15 cellular contexts compared by ENCODE assay signal in genomic region chr5:19927919-19928318, GRCh38.
DNase-seq lines count a peak whose midpoint lies in the region; ATAC-seq, FAIRE-seq and TF ChIP-seq lines count a peak whose summit lies in the region.
"Had no signal": no experiment of that assay in that cellular context is flagged by ENCODE, and none has a peak within 500 bp of the region (broad histone marks: within the 10 kb centered on the region; RNA-seq: fewer than 3 reads in every experiment).

No MANE protein-coding gene starts in this region.

- H3K4me1 ChIP-seq in astrocyte (ENCODE audit: insufficient read depth, low read length) (peaks cover 14% of the 10 kb centered on the region), tibial nerve (no peaks in the 10 kb centered on the region), suprapubic skin (no peaks in the 10 kb centered on the region)
- H3K4me1 ChIP-seq: SJSA1 had no signal

- TF ChIP-seq EP300 in tibial nerve (IDR thresholded peaks at IDR 0.05) (no peak), suprapubic skin (IDR thresholded peaks at IDR 0.05) (no peak)

- TF ChIP-seq POLR2A in tibial nerve (IDR thresholded peaks at IDR 0.05) (no peak), suprapubic skin (IDR thresholded peaks at IDR 0.05) (no peak)

- H3K27ac ChIP-seq in astrocyte (ENCODE audit: low read depth, low read length): no peak overlapping the region
- no peak overlapping the region for H3K27ac ChIP-seq in tibial nerve
- H3K27ac ChIP-seq in suprapubic skin: no peak overlapping the region
- H3K27ac ChIP-seq: HL-60, SJSA1 had no signal

- FAIRE-seq in astrocyte (lab: Jason Lieb, UNC) (no peak), islet of Langerhans (lab: Jason Lieb, UNC) (peak; percentile 61)

- no peak overlapping the region for H3K9ac ChIP-seq in astrocyte (ENCODE audit: low read length)

- H3K9me3 Mint-ChIP-seq in astrocyte (ENCODE audit: unreplicated experiment): no peaks in the 10 kb centered on the region

- H4K20me1 ChIP-seq in astrocyte (ENCODE audit: insufficient read depth, low read length): no peaks in the 10 kb centered on the region

- no peaks in the 10 kb centered on the region for H3K27me3 ChIP-seq in astrocyte (ENCODE audit: insufficient read depth, low read length)
- no peaks in the 10 kb centered on the region for H3K27me3 ChIP-seq in tibial nerve
- H3K27me3 ChIP-seq in suprapubic skin: no peaks in the 10 kb centered on the region
- H3K27me3 ChIP-seq: SJSA1 had no signal

- WGBS in tibial nerve, 2 donors: 37 to 56% methylated on average over 3 of the region's 3 CpGs
- WGBS in suprapubic skin: 63% methylated on average over 3 of the region's 3 CpGs

- H2AFZ ChIP-seq in astrocyte (ENCODE audit: low read depth, low read length): no peak overlapping the region

- H3K4me3 Mint-ChIP-seq in astrocyte (ENCODE audit: unreplicated experiment): no peak overlapping the region
- H3K4me3 Mint-ChIP-seq: activated naive CD8-positive, alpha-beta T cell treated with anti-CD3 and anti-CD28 coated beads, Interleukin-2, amount 50 U/mL, for 24 hours had no signal

- no peaks in the 10 kb centered on the region for H3K79me2 ChIP-seq in astrocyte (ENCODE audit: insufficient read depth, low read length)

- TF ChIP-seq CTCF in astrocyte (IDR thresholded peaks at IDR 0.05; ENCODE audit: insufficient read depth, low read depth, low read length): no peak
- TF ChIP-seq CTCF in tibial nerve (IDR thresholded peaks at IDR 0.05): no peak
- TF ChIP-seq CTCF in suprapubic skin (IDR thresholded peaks at IDR 0.05): no peak

- H3K9me3 ChIP-seq in astrocyte (ENCODE audit: insufficient read depth, low read depth, low read length): no peaks in the 10 kb centered on the region
- H3K9me3 ChIP-seq in tibial nerve: no peaks in the 10 kb centered on the region
- H3K9me3 ChIP-seq in suprapubic skin: no peaks in the 10 kb centered on the region

- H3K36me3 Mint-ChIP-seq in astrocyte (ENCODE audit: low read depth, unreplicated experiment): no peaks in the 10 kb centered on the region

- in situ Hi-C loops in G401 (cut with HindIII; ENCODE audit: low sequenced_read_pairs): no loop called here

- no peak overlapping the region for H3K4me2 ChIP-seq in astrocyte (ENCODE audit: low read length)

- H3K4me3 ChIP-seq in astrocyte (ENCODE audit: insufficient read depth, low read depth, low read length) (no peak overlapping the region), tibial nerve (no peak overlapping the region), suprapubic skin (no peak overlapping the region)
- H3K4me3 ChIP-seq: SJSA1 had no signal

- H3K4me1 Mint-ChIP-seq in astrocyte (ENCODE audit: low read depth, unreplicated experiment): peaks cover 24% of the 10 kb centered on the region
- H3K4me1 Mint-ChIP-seq: activated naive CD8-positive, alpha-beta T cell treated with anti-CD3 and anti-CD28 coated beads, Interleukin-2, amount 50 U/mL, for 24 hours had no signal

- peak overlapping the region; percentile 55 for H3K27ac Mint-ChIP-seq in astrocyte (ENCODE audit: unreplicated experiment)
- H3K27ac Mint-ChIP-seq: activated naive CD8-positive, alpha-beta T cell treated with anti-CD3 and anti-CD28 coated beads, Interleukin-2, amount 50 U/mL, for 24 hours had no signal

- H3K27me3 Mint-ChIP-seq in astrocyte (ENCODE audit: low read depth, unreplicated experiment): no peaks in the 10 kb centered on the region
- H3K27me3 Mint-ChIP-seq: activated naive CD8-positive, alpha-beta T cell treated with anti-CD3 and anti-CD28 coated beads, Interleukin-2, amount 50 U/mL, for 24 hours had no signal

- ATAC-seq in GM18511 (IDR thresholded peaks at IDR 0.05; ENCODE audit: unreplicated experiment) (no peak), HG03520 (IDR thresholded peaks at IDR 0.05; ENCODE audit: unreplicated experiment) (no peak)
- ATAC-seq: activated naive CD8-positive, alpha-beta T cell treated with anti-CD3 and anti-CD28 coated beads, Interleukin-2, amount 50 U/mL, for 24 hours had no signal

- peak; percentile 83 for DNase-seq in G401 (ENCODE audit: low spot score)
- peak; percentile 98 for DNase-seq in NCI-H2081 treated with DMSO at 0.1 percent for 48 hours (lab: John Stamatoyannopoulos, UW)
- no peak for DNase-seq in astrocyte (ENCODE audit: low read depth)
- DNase-seq in tibial nerve (ENCODE audit: low spot score in 2 of 2): no peak
- DNase-seq in suprapubic skin (ENCODE audit: low spot score in 2 of 2): no peak
- DNase-seq: activated naive CD8-positive, alpha-beta T cell treated with anti-CD3 and anti-CD28 coated beads, Interleukin-2, amount 50 U/mL, for 24 hours; AML-193; dermis blood vessel endothelial cell; EL; foreskin melanocyte had no signal

- no peaks in the 10 kb centered on the region for H3K36me3 ChIP-seq in astrocyte (ENCODE audit: insufficient read depth, low read length)
- H3K36me3 ChIP-seq in tibial nerve: no peaks in the 10 kb centered on the region
- H3K36me3 ChIP-seq in suprapubic skin: no peaks in the 10 kb centered on the region
- H3K36me3 ChIP-seq: SJSA1 had no signal

Comparison
In these comparisons a context has a peak if more than half of its experiments do, and no peak if none do; other contexts are left out.
1. DNase-seq: peak in G401 (single experiment) and NCI-H2081 treated with DMSO at 0.1 percent for 48 hours (single experiment); none in astrocyte (single experiment), tibial nerve (0 of 2) and suprapubic skin (0 of 2).